In the genomic region with DNA sequence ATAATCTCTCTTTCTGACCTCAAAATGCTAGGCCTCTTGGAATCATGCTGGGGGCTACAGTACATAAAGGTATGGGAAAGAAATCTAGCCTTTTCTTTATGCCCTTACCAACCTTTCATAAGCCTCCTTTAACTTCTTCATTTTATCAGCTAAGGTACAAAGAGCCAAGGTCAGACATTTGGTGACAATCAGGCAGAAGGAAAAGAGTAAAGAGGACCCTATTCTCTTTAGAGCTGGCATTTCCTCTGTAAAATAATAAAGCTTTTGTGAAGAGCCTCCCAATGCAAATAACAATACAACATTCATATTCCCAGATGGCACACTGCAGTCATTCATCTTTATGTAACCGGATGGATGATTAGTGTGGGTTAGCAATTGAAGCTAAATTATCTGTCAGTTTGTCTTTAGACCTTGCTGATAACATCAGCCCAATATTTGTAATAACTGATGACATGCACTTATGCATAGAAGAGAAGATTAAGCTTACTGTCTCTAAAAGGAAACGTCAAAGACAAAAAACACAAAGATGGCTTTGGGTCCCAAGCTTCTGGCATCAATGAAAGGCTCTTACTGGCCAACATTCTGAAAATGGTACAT, we compare ENCODE assay signal across 1 cellular context.
TF ChIP-seq lines count a peak whose summit lies in the region.

No MANE protein-coding gene starts in this region.

TF ChIP-seq in SK-N-SH, 30 proteins besides CTCF, POLR2A, EP300 and RAD21:
- TF ChIP-seq FOXJ3 (CRISPR knock-in tag; IDR thresholded peaks at IDR 0.05) (no peak), SMC3 (IDR thresholded peaks at IDR 0.05; ENCODE audit: low read depth, low read length) (no peak), SIN3A (IDR thresholded peaks at IDR 0.05; ENCODE audit: borderline replicate concordance, low read depth, low read length) (no peak), TCF12 (IDR thresholded peaks at IDR 0.05) (0 out of 2 replicates have a peak, but pooled peaks have one; percentile 28), ELF1 (IDR thresholded peaks at IDR 0.05) (no peak), TEAD4 (IDR thresholded peaks at IDR 0.05; ENCODE audit: borderline replicate concordance, insufficient read depth) (no peak), POLR2AphosphoS5 (IDR thresholded peaks at IDR 0.05; ENCODE audit: low read depth, low read length) (no peak), CHD2 (IDR thresholded peaks at IDR 0.05; ENCODE audit: low read length, partially characterized antibody) (no peak), RXRA (IDR thresholded peaks at IDR 0.05; ENCODE audit: borderline replicate concordance, low read depth) (no peak), JUND (IDR thresholded peaks at IDR 0.05) (no peak), NRF1 (IDR thresholded peaks at IDR 0.05; ENCODE audit: low read depth, low read length) (no peak)
- TF ChIP-seq, protein P1, sequence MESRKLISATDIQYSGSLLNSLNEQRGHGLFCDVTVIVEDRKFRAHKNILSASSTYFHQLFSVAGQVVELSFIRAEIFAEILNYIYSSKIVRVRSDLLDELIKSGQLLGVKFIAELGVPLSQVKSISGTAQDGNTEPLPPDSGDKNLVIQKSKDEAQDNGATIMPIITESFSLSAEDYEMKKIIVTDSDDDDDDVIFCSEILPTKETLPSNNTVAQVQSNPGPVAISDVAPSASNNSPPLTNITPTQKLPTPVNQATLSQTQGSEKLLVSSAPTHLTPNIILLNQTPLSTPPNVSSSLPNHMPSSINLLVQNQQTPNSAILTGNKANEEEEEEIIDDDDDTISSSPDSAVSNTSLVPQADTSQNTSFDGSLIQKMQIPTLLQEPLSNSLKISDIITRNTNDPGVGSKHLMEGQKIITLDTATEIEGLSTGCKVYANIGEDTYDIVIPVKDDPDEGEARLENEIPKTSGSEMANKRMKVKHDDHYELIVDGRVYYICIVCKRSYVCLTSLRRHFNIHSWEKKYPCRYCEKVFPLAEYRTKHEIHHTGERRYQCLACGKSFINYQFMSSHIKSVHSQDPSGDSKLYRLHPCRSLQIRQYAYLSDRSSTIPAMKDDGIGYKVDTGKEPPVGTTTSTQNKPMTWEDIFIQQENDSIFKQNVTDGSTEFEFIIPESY (IDR thresholded peaks at IDR 0.05; ENCODE audit: borderline replicate concordance, low read depth): no peak
- TF ChIP-seq, protein P2, sequence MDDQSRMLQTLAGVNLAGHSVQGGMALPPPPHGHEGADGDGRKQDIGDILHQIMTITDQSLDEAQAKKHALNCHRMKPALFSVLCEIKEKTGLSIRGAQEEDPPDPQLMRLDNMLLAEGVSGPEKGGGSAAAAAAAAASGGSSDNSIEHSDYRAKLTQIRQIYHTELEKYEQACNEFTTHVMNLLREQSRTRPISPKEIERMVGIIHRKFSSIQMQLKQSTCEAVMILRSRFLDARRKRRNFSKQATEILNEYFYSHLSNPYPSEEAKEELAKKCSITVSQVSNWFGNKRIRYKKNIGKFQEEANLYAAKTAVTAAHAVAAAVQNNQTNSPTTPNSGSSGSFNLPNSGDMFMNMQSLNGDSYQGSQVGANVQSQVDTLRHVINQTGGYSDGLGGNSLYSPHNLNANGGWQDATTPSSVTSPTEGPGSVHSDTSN (IDR thresholded peaks at IDR 0.05): peak; percentile 45; the same call in 1 of the 2 replicates
- TF ChIP-seq, protein P3, sequence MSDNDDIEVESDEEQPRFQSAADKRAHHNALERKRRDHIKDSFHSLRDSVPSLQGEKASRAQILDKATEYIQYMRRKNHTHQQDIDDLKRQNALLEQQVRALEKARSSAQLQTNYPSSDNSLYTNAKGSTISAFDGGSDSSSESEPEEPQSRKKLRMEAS (IDR thresholded peaks at IDR 0.05; ENCODE audit: low read depth): no peak
- TF ChIP-seq, protein P4, sequence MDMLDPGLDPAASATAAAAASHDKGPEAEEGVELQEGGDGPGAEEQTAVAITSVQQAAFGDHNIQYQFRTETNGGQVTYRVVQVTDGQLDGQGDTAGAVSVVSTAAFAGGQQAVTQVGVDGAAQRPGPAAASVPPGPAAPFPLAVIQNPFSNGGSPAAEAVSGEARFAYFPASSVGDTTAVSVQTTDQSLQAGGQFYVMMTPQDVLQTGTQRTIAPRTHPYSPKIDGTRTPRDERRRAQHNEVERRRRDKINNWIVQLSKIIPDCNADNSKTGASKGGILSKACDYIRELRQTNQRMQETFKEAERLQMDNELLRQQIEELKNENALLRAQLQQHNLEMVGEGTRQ (IDR thresholded peaks at IDR 0.05; ENCODE audit: borderline replicate concordance, low read depth, low read length): no peak
